Comparison of ENCODE assay signal across 1 cellular context in the genomic region with DNA sequence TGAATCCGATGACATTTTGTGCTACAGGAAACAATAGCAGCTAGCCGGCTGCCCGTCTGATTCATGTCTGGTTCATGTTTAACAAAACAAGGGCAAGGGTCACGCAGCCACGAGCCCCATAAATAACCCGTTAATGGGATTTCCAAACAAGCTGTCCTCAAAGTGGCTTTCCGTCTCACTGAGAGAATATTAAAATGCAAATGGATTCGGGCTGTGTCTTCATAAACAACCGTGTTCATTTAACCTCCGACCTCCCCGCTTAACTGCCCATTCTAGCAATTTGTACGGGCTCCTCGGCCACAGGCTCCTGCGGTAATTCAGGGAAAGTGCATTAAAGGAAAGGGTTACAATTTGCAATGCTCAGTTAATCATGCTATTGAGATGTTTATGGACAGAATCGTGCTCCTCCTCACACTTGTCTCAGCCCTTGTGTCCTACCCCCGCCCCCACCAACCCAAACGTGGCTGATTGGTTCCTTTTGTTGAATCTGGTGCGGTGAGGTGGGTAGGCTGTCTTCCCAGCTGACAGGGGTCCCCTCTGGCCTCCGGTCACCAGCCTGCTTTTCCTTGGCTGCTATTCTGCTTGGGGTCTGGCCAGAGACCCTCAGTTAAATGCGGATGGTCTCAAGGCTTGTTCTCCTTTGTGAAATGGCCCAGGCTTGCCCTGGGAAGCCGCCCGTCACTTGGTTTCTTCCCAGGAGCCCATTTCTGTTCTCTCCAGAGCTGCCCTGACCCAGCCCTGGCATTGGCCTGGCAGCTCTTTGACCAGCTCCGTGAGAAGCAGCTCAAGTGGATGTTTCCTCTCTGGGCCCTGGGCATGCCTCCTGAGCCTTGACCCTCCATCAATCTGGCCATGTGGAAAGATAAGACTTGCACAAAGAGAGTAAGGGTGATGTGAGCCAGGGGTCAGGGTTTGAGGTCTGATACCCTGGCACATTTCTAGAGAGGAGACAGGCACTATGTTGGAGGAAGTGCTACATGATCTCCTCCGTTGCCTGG.
A peak's percentile ranks its signal among the peaks of the same experiment; 100 is the strongest.
TF ChIP-seq lines count a peak whose summit lies in the region.

No MANE protein-coding gene starts in this region.

TF ChIP-seq in HepG2, 621 proteins besides CTCF, POLR2A, EP300 and RAD21 (continued from another document and continues in another):
- TF ChIP-seq, protein P1, sequence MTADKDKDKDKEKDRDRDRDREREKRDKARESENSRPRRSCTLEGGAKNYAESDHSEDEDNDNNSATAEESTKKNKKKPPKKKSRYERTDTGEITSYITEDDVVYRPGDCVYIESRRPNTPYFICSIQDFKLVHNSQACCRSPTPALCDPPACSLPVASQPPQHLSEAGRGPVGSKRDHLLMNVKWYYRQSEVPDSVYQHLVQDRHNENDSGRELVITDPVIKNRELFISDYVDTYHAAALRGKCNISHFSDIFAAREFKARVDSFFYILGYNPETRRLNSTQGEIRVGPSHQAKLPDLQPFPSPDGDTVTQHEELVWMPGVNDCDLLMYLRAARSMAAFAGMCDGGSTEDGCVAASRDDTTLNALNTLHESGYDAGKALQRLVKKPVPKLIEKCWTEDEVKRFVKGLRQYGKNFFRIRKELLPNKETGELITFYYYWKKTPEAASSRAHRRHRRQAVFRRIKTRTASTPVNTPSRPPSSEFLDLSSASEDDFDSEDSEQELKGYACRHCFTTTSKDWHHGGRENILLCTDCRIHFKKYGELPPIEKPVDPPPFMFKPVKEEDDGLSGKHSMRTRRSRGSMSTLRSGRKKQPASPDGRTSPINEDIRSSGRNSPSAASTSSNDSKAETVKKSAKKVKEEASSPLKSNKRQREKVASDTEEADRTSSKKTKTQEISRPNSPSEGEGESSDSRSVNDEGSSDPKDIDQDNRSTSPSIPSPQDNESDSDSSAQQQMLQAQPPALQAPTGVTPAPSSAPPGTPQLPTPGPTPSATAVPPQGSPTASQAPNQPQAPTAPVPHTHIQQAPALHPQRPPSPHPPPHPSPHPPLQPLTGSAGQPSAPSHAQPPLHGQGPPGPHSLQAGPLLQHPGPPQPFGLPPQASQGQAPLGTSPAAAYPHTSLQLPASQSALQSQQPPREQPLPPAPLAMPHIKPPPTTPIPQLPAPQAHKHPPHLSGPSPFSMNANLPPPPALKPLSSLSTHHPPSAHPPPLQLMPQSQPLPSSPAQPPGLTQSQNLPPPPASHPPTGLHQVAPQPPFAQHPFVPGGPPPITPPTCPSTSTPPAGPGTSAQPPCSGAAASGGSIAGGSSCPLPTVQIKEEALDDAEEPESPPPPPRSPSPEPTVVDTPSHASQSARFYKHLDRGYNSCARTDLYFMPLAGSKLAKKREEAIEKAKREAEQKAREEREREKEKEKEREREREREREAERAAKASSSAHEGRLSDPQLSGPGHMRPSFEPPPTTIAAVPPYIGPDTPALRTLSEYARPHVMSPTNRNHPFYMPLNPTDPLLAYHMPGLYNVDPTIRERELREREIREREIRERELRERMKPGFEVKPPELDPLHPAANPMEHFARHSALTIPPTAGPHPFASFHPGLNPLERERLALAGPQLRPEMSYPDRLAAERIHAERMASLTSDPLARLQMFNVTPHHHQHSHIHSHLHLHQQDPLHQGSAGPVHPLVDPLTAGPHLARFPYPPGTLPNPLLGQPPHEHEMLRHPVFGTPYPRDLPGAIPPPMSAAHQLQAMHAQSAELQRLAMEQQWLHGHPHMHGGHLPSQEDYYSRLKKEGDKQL (CRISPR knock-in tag; IDR thresholded peaks at IDR 0.05; ENCODE audit: low read depth): no peak
- TF ChIP-seq, protein P2, sequence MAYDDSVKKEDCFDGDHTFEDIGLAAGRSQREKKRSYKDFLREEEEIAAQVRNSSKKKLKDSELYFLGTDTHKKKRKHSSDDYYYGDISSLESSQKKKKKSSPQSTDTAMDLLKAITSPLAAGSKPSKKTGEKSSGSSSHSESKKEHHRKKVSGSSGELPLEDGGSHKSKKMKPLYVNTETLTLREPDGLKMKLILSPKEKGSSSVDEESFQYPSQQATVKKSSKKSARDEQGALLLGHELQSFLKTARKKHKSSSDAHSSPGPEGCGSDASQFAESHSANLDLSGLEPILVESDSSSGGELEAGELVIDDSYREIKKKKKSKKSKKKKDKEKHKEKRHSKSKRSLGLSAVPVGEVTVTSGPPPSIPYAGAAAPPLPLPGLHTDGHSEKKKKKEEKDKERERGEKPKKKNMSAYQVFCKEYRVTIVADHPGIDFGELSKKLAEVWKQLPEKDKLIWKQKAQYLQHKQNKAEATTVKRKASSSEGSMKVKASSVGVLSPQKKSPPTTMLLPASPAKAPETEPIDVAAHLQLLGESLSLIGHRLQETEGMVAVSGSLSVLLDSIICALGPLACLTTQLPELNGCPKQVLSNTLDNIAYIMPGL (CRISPR knock-in tag; IDR thresholded peaks at IDR 0.05; ENCODE audit: borderline replicate concordance in 1 of 2, low read depth in 1 of 2): no peak
- TF ChIP-seq KDM4B (CRISPR knock-in tag; IDR thresholded peaks at IDR 0.05): no peak
- TF ChIP-seq, protein P3, sequence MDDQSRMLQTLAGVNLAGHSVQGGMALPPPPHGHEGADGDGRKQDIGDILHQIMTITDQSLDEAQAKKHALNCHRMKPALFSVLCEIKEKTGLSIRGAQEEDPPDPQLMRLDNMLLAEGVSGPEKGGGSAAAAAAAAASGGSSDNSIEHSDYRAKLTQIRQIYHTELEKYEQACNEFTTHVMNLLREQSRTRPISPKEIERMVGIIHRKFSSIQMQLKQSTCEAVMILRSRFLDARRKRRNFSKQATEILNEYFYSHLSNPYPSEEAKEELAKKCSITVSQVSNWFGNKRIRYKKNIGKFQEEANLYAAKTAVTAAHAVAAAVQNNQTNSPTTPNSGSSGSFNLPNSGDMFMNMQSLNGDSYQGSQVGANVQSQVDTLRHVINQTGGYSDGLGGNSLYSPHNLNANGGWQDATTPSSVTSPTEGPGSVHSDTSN (CRISPR knock-in tag; IDR thresholded peaks at IDR 0.05; ENCODE audit: borderline replicate concordance): no peak
- TF ChIP-seq, protein P4, sequence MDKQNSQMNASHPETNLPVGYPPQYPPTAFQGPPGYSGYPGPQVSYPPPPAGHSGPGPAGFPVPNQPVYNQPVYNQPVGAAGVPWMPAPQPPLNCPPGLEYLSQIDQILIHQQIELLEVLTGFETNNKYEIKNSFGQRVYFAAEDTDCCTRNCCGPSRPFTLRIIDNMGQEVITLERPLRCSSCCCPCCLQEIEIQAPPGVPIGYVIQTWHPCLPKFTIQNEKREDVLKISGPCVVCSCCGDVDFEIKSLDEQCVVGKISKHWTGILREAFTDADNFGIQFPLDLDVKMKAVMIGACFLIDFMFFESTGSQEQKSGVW (CRISPR knock-in tag; IDR thresholded peaks at IDR 0.05; ENCODE audit: borderline replicate concordance): no peak
- TF ChIP-seq CENPX (CRISPR knock-in tag; IDR thresholded peaks at IDR 0.05): no peak
- TF ChIP-seq, protein P5, sequence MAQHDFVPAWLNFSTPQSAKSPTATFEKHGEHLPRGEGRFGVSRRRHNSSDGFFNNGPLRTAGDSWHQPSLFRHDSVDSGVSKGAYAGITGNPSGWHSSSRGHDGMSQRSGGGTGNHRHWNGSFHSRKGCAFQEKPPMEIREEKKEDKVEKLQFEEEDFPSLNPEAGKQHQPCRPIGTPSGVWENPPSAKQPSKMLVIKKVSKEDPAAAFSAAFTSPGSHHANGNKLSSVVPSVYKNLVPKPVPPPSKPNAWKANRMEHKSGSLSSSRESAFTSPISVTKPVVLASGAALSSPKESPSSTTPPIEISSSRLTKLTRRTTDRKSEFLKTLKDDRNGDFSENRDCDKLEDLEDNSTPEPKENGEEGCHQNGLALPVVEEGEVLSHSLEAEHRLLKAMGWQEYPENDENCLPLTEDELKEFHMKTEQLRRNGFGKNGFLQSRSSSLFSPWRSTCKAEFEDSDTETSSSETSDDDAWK (CRISPR knock-in tag; IDR thresholded peaks at IDR 0.05): no peak
- TF ChIP-seq, protein P6, sequence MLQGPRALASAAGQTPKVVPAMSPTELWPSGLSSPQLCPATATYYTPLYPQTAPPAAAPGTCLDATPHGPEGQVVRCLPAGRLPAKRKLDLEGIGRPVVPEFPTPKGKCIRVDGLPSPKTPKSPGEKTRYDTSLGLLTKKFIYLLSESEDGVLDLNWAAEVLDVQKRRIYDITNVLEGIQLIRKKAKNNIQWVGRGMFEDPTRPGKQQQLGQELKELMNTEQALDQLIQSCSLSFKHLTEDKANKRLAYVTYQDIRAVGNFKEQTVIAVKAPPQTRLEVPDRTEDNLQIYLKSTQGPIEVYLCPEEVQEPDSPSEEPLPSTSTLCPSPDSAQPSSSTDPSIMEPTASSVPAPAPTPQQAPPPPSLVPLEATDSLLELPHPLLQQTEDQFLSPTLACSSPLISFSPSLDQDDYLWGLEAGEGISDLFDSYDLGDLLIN (CRISPR knock-in tag; IDR thresholded peaks at IDR 0.05; ENCODE audit: borderline replicate concordance): no peak
- no peak for TF ChIP-seq ZKSCAN1 (IDR thresholded peaks at IDR 0.05; ENCODE audit: low read length)
- peak; percentile 94 for TF ChIP-seq PPARG (CRISPR knock-in tag; conservative IDR thresholded peaks at IDR 0.05)
- TF ChIP-seq, protein P7, sequence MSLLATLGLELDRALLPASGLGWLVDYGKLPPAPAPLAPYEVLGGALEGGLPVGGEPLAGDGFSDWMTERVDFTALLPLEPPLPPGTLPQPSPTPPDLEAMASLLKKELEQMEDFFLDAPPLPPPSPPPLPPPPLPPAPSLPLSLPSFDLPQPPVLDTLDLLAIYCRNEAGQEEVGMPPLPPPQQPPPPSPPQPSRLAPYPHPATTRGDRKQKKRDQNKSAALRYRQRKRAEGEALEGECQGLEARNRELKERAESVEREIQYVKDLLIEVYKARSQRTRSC (CRISPR knock-in tag; IDR thresholded peaks at IDR 0.05; ENCODE audit: low read depth): no peak
- TF ChIP-seq ZNF768 (CRISPR knock-in tag; IDR thresholded peaks at IDR 0.05): no peak
- TF ChIP-seq, protein P8, sequence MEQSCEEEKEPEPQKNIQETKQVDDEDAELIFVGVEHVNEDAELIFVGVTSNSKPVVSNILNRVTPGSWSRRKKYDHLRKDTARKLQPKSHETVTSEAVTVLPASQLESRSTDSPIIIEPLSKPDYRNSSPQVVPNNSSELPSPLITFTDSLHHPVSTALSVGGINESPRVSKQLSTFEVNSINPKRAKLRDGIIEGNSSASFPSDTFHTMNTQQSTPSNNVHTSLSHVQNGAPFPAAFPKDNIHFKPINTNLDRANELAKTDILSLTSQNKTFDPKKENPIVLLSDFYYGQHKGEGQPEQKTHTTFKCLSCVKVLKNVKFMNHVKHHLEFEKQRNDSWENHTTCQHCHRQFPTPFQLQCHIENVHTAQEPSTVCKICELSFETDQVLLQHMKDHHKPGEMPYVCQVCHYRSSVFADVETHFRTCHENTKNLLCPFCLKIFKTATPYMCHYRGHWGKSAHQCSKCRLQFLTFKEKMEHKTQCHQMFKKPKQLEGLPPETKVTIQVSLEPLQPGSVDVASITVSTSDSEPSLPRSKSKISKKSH (CRISPR knock-in tag; IDR thresholded peaks at IDR 0.05; ENCODE audit: borderline replicate concordance): no peak
- TF ChIP-seq, protein P9, sequence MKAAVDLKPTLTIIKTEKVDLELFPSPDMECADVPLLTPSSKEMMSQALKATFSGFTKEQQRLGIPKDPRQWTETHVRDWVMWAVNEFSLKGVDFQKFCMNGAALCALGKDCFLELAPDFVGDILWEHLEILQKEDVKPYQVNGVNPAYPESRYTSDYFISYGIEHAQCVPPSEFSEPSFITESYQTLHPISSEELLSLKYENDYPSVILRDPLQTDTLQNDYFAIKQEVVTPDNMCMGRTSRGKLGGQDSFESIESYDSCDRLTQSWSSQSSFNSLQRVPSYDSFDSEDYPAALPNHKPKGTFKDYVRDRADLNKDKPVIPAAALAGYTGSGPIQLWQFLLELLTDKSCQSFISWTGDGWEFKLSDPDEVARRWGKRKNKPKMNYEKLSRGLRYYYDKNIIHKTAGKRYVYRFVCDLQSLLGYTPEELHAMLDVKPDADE (CRISPR knock-in tag; IDR thresholded peaks at IDR 0.05): no peak
- no peak for TF ChIP-seq IRX3 (CRISPR knock-in tag; IDR thresholded peaks at IDR 0.05; ENCODE audit: borderline replicate concordance, low read depth)
- no peak for TF ChIP-seq ZC3H4 (CRISPR knock-in tag; IDR thresholded peaks at IDR 0.05; ENCODE audit: borderline replicate concordance)
- TF ChIP-seq, protein P10, sequence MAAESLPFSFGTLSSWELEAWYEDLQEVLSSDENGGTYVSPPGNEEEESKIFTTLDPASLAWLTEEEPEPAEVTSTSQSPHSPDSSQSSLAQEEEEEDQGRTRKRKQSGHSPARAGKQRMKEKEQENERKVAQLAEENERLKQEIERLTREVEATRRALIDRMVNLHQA (CRISPR knock-in tag; IDR thresholded peaks at IDR 0.05): no peak
- TF ChIP-seq, protein P11, sequence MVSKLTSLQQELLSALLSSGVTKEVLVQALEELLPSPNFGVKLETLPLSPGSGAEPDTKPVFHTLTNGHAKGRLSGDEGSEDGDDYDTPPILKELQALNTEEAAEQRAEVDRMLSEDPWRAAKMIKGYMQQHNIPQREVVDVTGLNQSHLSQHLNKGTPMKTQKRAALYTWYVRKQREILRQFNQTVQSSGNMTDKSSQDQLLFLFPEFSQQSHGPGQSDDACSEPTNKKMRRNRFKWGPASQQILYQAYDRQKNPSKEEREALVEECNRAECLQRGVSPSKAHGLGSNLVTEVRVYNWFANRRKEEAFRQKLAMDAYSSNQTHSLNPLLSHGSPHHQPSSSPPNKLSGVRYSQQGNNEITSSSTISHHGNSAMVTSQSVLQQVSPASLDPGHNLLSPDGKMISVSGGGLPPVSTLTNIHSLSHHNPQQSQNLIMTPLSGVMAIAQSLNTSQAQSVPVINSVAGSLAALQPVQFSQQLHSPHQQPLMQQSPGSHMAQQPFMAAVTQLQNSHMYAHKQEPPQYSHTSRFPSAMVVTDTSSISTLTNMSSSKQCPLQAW (CRISPR knock-in tag; IDR thresholded peaks at IDR 0.05): peak; percentile 48
- no peak for TF ChIP-seq THYN1 (CRISPR knock-in tag; IDR thresholded peaks at IDR 0.05; ENCODE audit: borderline replicate concordance, low read depth)
- TF ChIP-seq FOXM1 (CRISPR knock-in tag; IDR thresholded peaks at IDR 0.05): no peak
- peak in 1 of 2 experiments; percentile 27; a peak in 1 of 4 replicates for TF ChIP-seq NR2F1 (CRISPR knock-in tag; IDR thresholded peaks at IDR 0.05)
- peak; percentile 59; the same call in 1 of the 2 replicates for TF ChIP-seq NR2F2 (IDR thresholded peaks at IDR 0.05; ENCODE audit: borderline replicate concordance, low read depth)
- TF ChIP-seq, protein P12, sequence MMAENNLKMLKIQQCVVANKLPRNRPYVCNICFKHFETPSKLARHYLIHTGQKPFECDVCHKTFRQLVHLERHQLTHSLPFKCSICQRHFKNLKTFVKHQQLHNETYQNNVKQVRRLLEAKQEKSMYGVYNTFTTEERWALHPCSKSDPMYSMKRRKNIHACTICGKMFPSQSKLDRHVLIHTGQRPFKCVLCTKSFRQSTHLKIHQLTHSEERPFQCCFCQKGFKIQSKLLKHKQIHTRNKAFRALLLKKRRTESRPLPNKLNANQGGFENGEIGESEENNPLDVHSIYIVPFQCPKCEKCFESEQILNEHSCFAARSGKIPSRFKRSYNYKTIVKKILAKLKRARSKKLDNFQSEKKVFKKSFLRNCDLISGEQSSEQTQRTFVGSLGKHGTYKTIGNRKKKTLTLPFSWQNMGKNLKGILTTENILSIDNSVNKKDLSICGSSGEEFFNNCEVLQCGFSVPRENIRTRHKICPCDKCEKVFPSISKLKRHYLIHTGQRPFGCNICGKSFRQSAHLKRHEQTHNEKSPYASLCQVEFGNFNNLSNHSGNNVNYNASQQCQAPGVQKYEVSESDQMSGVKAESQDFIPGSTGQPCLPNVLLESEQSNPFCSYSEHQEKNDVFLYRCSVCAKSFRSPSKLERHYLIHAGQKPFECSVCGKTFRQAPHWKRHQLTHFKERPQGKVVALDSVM (CRISPR knock-in tag; IDR thresholded peaks at IDR 0.05): no peak
- TF ChIP-seq, protein P13, sequence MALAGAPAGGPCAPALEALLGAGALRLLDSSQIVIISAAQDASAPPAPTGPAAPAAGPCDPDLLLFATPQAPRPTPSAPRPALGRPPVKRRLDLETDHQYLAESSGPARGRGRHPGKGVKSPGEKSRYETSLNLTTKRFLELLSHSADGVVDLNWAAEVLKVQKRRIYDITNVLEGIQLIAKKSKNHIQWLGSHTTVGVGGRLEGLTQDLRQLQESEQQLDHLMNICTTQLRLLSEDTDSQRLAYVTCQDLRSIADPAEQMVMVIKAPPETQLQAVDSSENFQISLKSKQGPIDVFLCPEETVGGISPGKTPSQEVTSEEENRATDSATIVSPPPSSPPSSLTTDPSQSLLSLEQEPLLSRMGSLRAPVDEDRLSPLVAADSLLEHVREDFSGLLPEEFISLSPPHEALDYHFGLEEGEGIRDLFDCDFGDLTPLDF (CRISPR knock-in tag; IDR thresholded peaks at IDR 0.05): no peak
- TF ChIP-seq ZNF282 (IDR thresholded peaks at IDR 0.05; ENCODE audit: partially characterized antibody): no peak
- TF ChIP-seq SNRNP70 (IDR thresholded peaks at IDR 0.05; ENCODE audit: low read depth, low read length): no peak
